Comparison of ENCODE assay signal across 2 cellular contexts in the genomic region with DNA sequence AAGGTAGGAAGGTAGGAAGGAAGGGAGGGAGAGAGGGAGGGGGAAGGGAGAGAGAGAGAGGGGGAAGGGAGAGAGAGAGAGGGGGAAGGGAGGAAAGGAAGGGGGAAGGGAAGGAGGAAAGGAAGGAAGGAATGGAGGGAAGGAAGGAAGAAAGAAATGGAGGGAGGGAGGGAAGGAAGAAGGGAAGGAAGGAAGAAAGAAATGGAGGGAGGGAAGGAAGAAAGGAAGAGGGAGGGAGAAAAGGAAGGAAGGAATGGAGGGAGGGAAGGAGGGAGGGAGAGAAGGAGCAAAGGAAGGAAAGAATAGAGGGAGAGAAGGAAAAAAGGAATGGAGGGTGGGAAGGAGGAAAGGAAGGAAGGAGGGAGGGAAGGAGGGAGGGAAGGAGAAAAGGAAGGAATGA.
TF ChIP-seq lines count a peak whose summit lies in the region.

No MANE protein-coding gene starts in this region.

TF ChIP-seq in HepG2, 621 proteins besides CTCF, POLR2A, EP300 and RAD21 (continued from another document):
- peak; percentile 74 for TF ChIP-seq HNRNPK (IDR thresholded peaks at IDR 0.05; ENCODE audit: low read depth, low read length, poor library complexity, severe bottlenecking)
- TF ChIP-seq PCBP1 (IDR thresholded peaks at IDR 0.05; ENCODE audit: borderline replicate concordance, low read depth, low read length) = 0 out of 2 replicates have a peak, but pooled peaks have one; percentile 36
- TF ChIP-seq NFRKB (IDR thresholded peaks at IDR 0.05) = no peak

TF ChIP-seq in K562, 482 proteins besides CTCF, POLR2A, EP300 and RAD21 (continued from another document):
- TF ChIP-seq USF2 (CRISPR knock-in tag; IDR thresholded peaks at IDR 0.05) = no peak
